12 cellular contexts compared by ENCODE assay signal in genomic region chr18:23650963-23651927, GRCh38. TPM values are rescaled to one million over a fixed set of nuclear protein-coding genes. Genes with fewer than 3 reads are reported as not detected.
A peak's percentile ranks its signal among the peaks of the same experiment; 100 is the strongest.
DNase-seq lines count a peak whose midpoint lies in the region; TF ChIP-seq lines count a peak whose summit lies in the region.
"Had no signal": no experiment of that assay in that cellular context is flagged by ENCODE, and none has a peak within 500 bp of the region (broad histone marks: within the 10 kb centered on the region; RNA-seq: fewer than 3 reads in every experiment).

No MANE protein-coding gene starts in this region.

- H3K4me3 ChIP-seq in foreskin fibroblast (ENCODE audit: low read depth in 1 of 2, low read length in 2 of 2) (no peak overlapping the region), HAP-1 (no peak overlapping the region)
- H3K4me3 ChIP-seq: suprapubic skin had no signal

- peaks cover 43% of the 10 kb centered on the region for H3K4me1 Mint-ChIP-seq in type B pancreatic cell (ENCODE audit: unreplicated experiment)

- TF ChIP-seq CTCF in foreskin fibroblast (IDR thresholded peaks at IDR 0.05; ENCODE audit: low read depth, low read length) (no peak), type B pancreatic cell (conservative IDR thresholded peaks at IDR 0.05) (no peak)

- peaks cover 11% of the 10 kb centered on the region for H3K4me1 ChIP-seq in HAP-1

- in situ Hi-C loops in HAP-1 (cut with MboI; ENCODE audit: low sequenced_read_pairs): no loop called here

- H3K27ac Mint-ChIP-seq in type B pancreatic cell: peak overlapping the region; percentile 85
- H3K27ac Mint-ChIP-seq: T-helper 17 cell had no signal

- no peaks in the 10 kb centered on the region for H3K9me3 Mint-ChIP-seq in type B pancreatic cell

- H3K36me3 Mint-ChIP-seq in type B pancreatic cell: no peaks in the 10 kb centered on the region

- no peaks in the 10 kb centered on the region for H3K36me3 ChIP-seq in HAP-1 (replicated peaks)
- H3K36me3 ChIP-seq: suprapubic skin had no signal

- peak overlapping the region; percentile 54 for H3K4me3 Mint-ChIP-seq in type B pancreatic cell
- H3K4me3 Mint-ChIP-seq: T-helper 17 cell had no signal

- peak; percentile 18 for DNase-seq in NCI-H748 (lab: John Stamatoyannopoulos, UW; ENCODE audit: unreplicated experiment)
- DNase-seq in NCI-H748 treated with DMSO at 0.1 percent for 48 hours (lab: John Stamatoyannopoulos, UW): no peak
- DNase-seq in SW480 (ENCODE audit: low spot score): peak; percentile 42
- DNase-seq in foreskin fibroblast: peak; percentile 88 to 94
- DNase-seq in type B pancreatic cell (ENCODE audit: extremely low spot score, unreplicated experiment): no peak
- DNase-seq in HAP-1 (ENCODE audit: low spot score in 2 of 2): no peak
- no peak for DNase-seq in activated T-cell treated with anti-CD3 and anti-CD28 coated beads for 4 hours
- no peak for DNase-seq in NK-92 (lab: John Stamatoyannopoulos, UW; ENCODE audit: unreplicated experiment)
- DNase-seq: mesendoderm, NCI-H2081 treated with DMSO at 0.1 percent for 48 hours, T-helper 17 cell had no signal

- H3K9me3 ChIP-seq in HAP-1: no peaks in the 10 kb centered on the region
- H3K9me3 ChIP-seq: suprapubic skin had no signal

- H3K27me3 ChIP-seq in HAP-1 (ENCODE audit: low read depth): no peaks in the 10 kb centered on the region
- H3K27me3 ChIP-seq: suprapubic skin had no signal

- H3K27me3 Mint-ChIP-seq in type B pancreatic cell: no peaks in the 10 kb centered on the region

RNA-seq across cellular contexts. Expression of gene ANKRD29, which starts 11.5 kb away (rescaled TPM):
- total RNA-seq in type B pancreatic cell (ENCODE audit: low replicate concordance): 2.4 and 3.5 TPM in 2 replicates

RNA-seq across cellular contexts. Expression of gene LAMA3, which starts 38.0 kb away (rescaled TPM):
- total RNA-seq in type B pancreatic cell (ENCODE audit: low replicate concordance): 9.4 and 15.3 TPM in 2 replicates

Comparison
In these comparisons a context has a peak if more than half of its experiments do, and no peak if none do; other contexts are left out.
1. DNase-seq: peak in NCI-H748 (single experiment), SW480 (single experiment) and foreskin fibroblast (2 of 2); none in NCI-H748 treated with DMSO at 0.1 percent for 48 hours (single experiment), type B pancreatic cell (single experiment), HAP-1 (0 of 2), activated T-cell treated with anti-CD3 and anti-CD28 coated beads for 4 hours (single experiment) and NK-92 (single experiment).